Comparison of ENCODE assay signal across 10 cellular contexts in genomic region chr9:127935765-127936221, GRCh38. TPM values are rescaled to one million over a fixed set of nuclear protein-coding genes. Genes with fewer than 3 reads are reported as not detected.
DNase-seq lines count a peak whose midpoint lies in the region; ATAC-seq, FAIRE-seq and TF ChIP-seq lines count a peak whose summit lies in the region.
"Had no signal": no experiment of that assay in that cellular context is flagged by ENCODE, and none has a peak within 500 bp of the region (broad histone marks: within the 10 kb centered on the region; RNA-seq: fewer than 3 reads in every experiment).

No MANE protein-coding gene starts in this region.

- no peak for TF ChIP-seq RAD21 in A549 (conservative IDR thresholded peaks at IDR 0.05 in 1 of 2, IDR thresholded peaks at IDR 0.05 in 1 of 2)

- 62% methylated on average over 4 of the region's 4 CpGs for WGBS in A549 (ENCODE audit: missing lambda C conversion rate)

- TF ChIP-seq CTCF in A549 (IDR thresholded peaks at IDR 0.05) (no peak), GM12865 (IDR thresholded peaks at IDR 0.05; ENCODE audit: insufficient read depth, low read depth, low read length, missing control alignments) (no peak), WI38 (IDR thresholded peaks at IDR 0.05; ENCODE audit: low read depth, low read length) (no peak), lower lobe of right lung (IDR thresholded peaks at IDR 0.05) (no peak)

- no peak for TF ChIP-seq EP300 in A549 (IDR thresholded peaks at IDR 0.05)

- TF ChIP-seq POLR2A in A549 (IDR thresholded peaks at IDR 0.05; ENCODE audit: low read length) (no peak), erythroblast (IDR thresholded peaks at IDR 0.05; ENCODE audit: low read length) (peak; percentile 61)

- FAIRE-seq in A549 (lab: Jason Lieb, UNC) = no peak

- DNase-seq in A549 (ENCODE audit: low read depth in 1 of 2, low spot score in 1 of 2) (no peak), GM12865 (ENCODE audit: low read depth) (no peak), erythroblast (lab: John Stamatoyannopoulos, UW) (peak; percentile 92 to 93), DMS153 treated with DMSO at 0.1 percent for 48 hours (lab: John Stamatoyannopoulos, UW; ENCODE audit: unreplicated experiment) (no peak), lower lobe of right lung (no peak), GOT3 (lab: John Stamatoyannopoulos, UW) (no peak)
- DNase-seq: NCI-H146 had no signal

- intact Hi-C loops in lower lobe of right lung (cut with DNase I) = no loop called here

- peak overlapping the region; percentile 79 for H3K4me2 ChIP-seq in A549

- H3K4me1 ChIP-seq in A549 = peaks cover 43% of the 10 kb centered on the region
- H3K4me1 ChIP-seq in lower lobe of right lung = peaks cover 35% of the 10 kb centered on the region

- ATAC-seq in A549 = no peak
- no peak for ATAC-seq in GM19351 (IDR thresholded peaks at IDR 0.05; ENCODE audit: unreplicated experiment)
- no peak for ATAC-seq in lower lobe of right lung

- H3K4me3 ChIP-seq in A549 = 0 out of 3 replicates have a peak overlapping the region, but pooled peaks have one; percentile 61
- H3K4me3 ChIP-seq in GM12865 (ENCODE audit: low read depth, low read length) = peak overlapping the region; percentile 71
- H3K4me3 ChIP-seq in WI38 (ENCODE audit: low read depth, low read length) = peak overlapping the region; percentile 90
- no peak overlapping the region for H3K4me3 ChIP-seq in lower lobe of right lung

- CTCF ChIA-PET in A549 (lab: Yijun Ruan, JAX) = interaction anchor here (5.1 to 35.7 kb wide), 4 partner anchors 8 to 102 kb away, joined by 43 to 827 read pairs (median 209); no protein-coding TSS in a partner anchor

- H3K9me3 ChIP-seq in A549 (no peaks in the 10 kb centered on the region), lower lobe of right lung (no peaks in the 10 kb centered on the region)
- H3K9me3 ChIP-seq: right atrium auricular region had no signal

- H3K36me3 ChIP-seq in lower lobe of right lung = no peaks in the 10 kb centered on the region
- H3K36me3 ChIP-seq: right atrium auricular region had no signal

- H3K27me3 ChIP-seq in lower lobe of right lung (ENCODE audit: low read depth) = no peaks in the 10 kb centered on the region
- H3K27me3 ChIP-seq: right atrium auricular region had no signal

- H3K27ac ChIP-seq in A549 (peak overlapping the region in 1 of 2 experiments; percentile 20; a peak in 1 of 6 replicates), lower lobe of right lung (no peak overlapping the region)
- H3K27ac ChIP-seq: right atrium auricular region had no signal

- POLR2A ChIA-PET in A549 (lab: Yijun Ruan, JAX) = no interaction called here

TF ChIP-seq in A549, 52 proteins besides CTCF, POLR2A, EP300 and RAD21:
- TF ChIP-seq ESRRA (IDR thresholded peaks at IDR 0.05; ENCODE audit: borderline replicate concordance, low read length) (no peak), CBX2 (IDR thresholded peaks at IDR 0.05; ENCODE audit: borderline replicate concordance, low read depth) (no peak), ZC3H11A (IDR thresholded peaks at IDR 0.05) (no peak), HMGXB4 (CRISPR knock-in tag; IDR thresholded peaks at IDR 0.05; ENCODE audit: borderline replicate concordance) (no peak), PBX3 (IDR thresholded peaks at IDR 0.05) (no peak), FOSB (CRISPR knock-in tag; IDR thresholded peaks at IDR 0.05) (no peak), E2F6 (IDR thresholded peaks at IDR 0.05; ENCODE audit: borderline replicate concordance, low read depth) (no peak), NPAS2 (CRISPR knock-in tag; IDR thresholded peaks at IDR 0.05; ENCODE audit: borderline replicate concordance) (no peak), ELK1 (IDR thresholded peaks at IDR 0.05; ENCODE audit: low read depth, low read length) (no peak), TP53 (CRISPR knock-in tag; IDR thresholded peaks at IDR 0.05) (no peak)

RNA-seq across cellular contexts. Expression of gene DPM2, which starts 1.9 kb away (rescaled TPM):
- 41.9 and 48.8 TPM in 2 replicates for polyA plus RNA-seq in A549 (2011; rRNA removed)
- 63.0 and 76.3 TPM in 2 replicates for polyA plus RNA-seq in A549 (2012; cell fraction: cytosol; rRNA removed)
- 52.4 and 53.7 TPM in 2 replicates for polyA plus RNA-seq in A549 (2012; cell fraction: nucleus; rRNA removed)
- polyA plus RNA-seq in A549 (2017; fragmentation: RNase III; extraction: RNeasy Plus Mini Kit Qiagen cat#74134 plus additional on column Dnase treatment) = 45.9 to 50.1 TPM (median 46.3 TPM) in 3 replicates
- polyA minus RNA-seq in A549 (2011; rRNA and poly(A)+ RNA removed) = 78.6 and 82.1 TPM in 2 replicates
- 33.7 TPM for total RNA-seq in lower lobe of right lung

RNA-seq across cellular contexts. Expression of gene PIP5KL1, which starts 5.2 kb away (rescaled TPM):
- 1.8 and 2.4 TPM in 2 replicates for polyA plus RNA-seq in A549 (2011; rRNA removed)
- 1.4 and 2.2 TPM in 2 replicates for polyA plus RNA-seq in A549 (2012; cell fraction: cytosol; rRNA removed)
- polyA plus RNA-seq in A549 (2012; cell fraction: nucleus; rRNA removed) = 19.9 and 20.7 TPM in 2 replicates
- polyA plus RNA-seq in A549 (2017; fragmentation: RNase III; extraction: RNeasy Plus Mini Kit Qiagen cat#74134 plus additional on column Dnase treatment) = 2.0 to 3.7 TPM (median 2.5 TPM) in 3 replicates
- 0.70 and 2.0 TPM in 2 replicates for polyA minus RNA-seq in A549 (2011; rRNA and poly(A)+ RNA removed)
- total RNA-seq in lower lobe of right lung = 11.5 TPM

RNA-seq across cellular contexts. Expression of gene ST6GALNAC4, which starts 19.0 kb away (rescaled TPM):
- 11.0 and 12.5 TPM in 2 replicates for polyA plus RNA-seq in A549 (2011; rRNA removed)
- polyA plus RNA-seq in A549 (2012; cell fraction: cytosol; rRNA removed) = 21.5 and 29.4 TPM in 2 replicates
- polyA plus RNA-seq in A549 (2012; cell fraction: nucleus; rRNA removed) = 28.7 and 46.1 TPM in 2 replicates
- 18.1 to 25.4 TPM (median 24.8 TPM) in 3 replicates for polyA plus RNA-seq in A549 (2017; fragmentation: RNase III; extraction: RNeasy Plus Mini Kit Qiagen cat#74134 plus additional on column Dnase treatment)
- 17.6 and 18.1 TPM in 2 replicates for polyA minus RNA-seq in A549 (2011; rRNA and poly(A)+ RNA removed)
- 45.6 TPM for total RNA-seq in lower lobe of right lung

RNA-seq across cellular contexts. Expression of gene ST6GALNAC6, which starts 36.4 kb away (rescaled TPM):
- polyA plus RNA-seq in A549 (2011; rRNA removed) (8.2 and 14.7 TPM in 2 replicates), A549 (2017; fragmentation: RNase III; extraction: RNeasy Plus Mini Kit Qiagen cat#74134 plus additional on column Dnase treatment) (15.8 to 25.2 TPM (median 22.0 TPM) in 3 replicates)
- polyA plus RNA-seq in A549 (2012; cell fraction: cytosol; rRNA removed) = 12.7 and 16.0 TPM in 2 replicates
- 36.6 and 37.6 TPM in 2 replicates for polyA plus RNA-seq in A549 (2012; cell fraction: nucleus; rRNA removed)
- 15.6 and 18.6 TPM in 2 replicates for polyA minus RNA-seq in A549 (2011; rRNA and poly(A)+ RNA removed)
- total RNA-seq in lower lobe of right lung = 82.0 TPM

RNA-seq across cellular contexts. Expression of gene EEIG1, which starts 45.0 kb away (rescaled TPM):
- 24.4 and 30.3 TPM in 2 replicates for polyA plus RNA-seq in A549 (2011; rRNA removed)
- polyA plus RNA-seq in A549 (2012; cell fraction: cytosol; rRNA removed) = 51.7 and 54.7 TPM in 2 replicates
- 83.0 and 94.5 TPM in 2 replicates for polyA plus RNA-seq in A549 (2012; cell fraction: nucleus; rRNA removed)
- polyA plus RNA-seq in A549 (2017; fragmentation: RNase III; extraction: RNeasy Plus Mini Kit Qiagen cat#74134 plus additional on column Dnase treatment) = 24.1 to 33.0 TPM (median 31.5 TPM) in 3 replicates
- polyA minus RNA-seq in A549 (2011; rRNA and poly(A)+ RNA removed) = 16.2 and 33.7 TPM in 2 replicates
- total RNA-seq in lower lobe of right lung = 36.0 TPM

Comparison
In these comparisons a context has a peak if more than half of its experiments do, and no peak if none do; other contexts are left out.
1. DNase-seq: peak in erythroblast (2 of 2); none in A549 (0 of 2), GM12865 (single experiment), DMS153 treated with DMSO at 0.1 percent for 48 hours (single experiment), lower lobe of right lung (single experiment) and GOT3 (single experiment).